ENCODE assay signal across 20 cellular contexts in the genomic region with DNA sequence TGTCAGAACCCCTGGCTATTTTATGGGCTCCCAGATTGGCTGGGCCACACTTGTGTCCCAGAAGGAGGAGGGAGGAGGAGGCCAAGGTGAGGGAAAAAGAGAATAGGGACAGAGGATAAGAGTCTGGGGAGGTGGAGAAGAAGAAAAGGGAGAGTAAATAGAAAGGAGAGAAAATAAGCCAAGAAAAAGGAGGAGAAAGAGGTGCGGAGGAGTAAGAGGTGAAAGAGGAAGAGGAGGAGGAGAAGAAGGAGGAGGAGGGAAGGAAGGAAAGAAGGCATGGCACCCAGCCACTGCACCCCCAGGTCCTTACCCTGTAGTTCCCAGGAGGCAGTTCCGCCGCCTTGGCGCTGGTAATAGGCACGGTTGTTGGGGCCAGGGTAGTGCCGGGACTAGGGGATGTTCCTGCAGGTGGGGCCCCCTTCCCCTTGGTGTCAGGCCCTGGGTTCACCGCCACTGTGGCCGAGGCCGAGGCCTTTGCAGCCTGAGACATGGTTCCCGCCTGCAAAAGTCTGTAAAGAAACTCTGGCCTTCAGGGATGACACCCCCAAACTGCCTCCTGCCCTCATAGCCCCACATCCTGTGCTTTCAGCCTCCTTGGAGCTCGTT. TPM values are rescaled to one million over a fixed set of nuclear protein-coding genes. Genes with fewer than 3 reads are reported as not detected.
"Had no signal": no experiment of that assay in that cellular context is flagged by ENCODE, and none has a peak within 500 bp of the region (broad histone marks: within the 10 kb centered on the region; RNA-seq: fewer than 3 reads in every experiment).

No MANE protein-coding gene starts in this region.

- H3K4me3 ChIP-seq: ovary, right lobe of liver, tibial nerve had no signal

- H3K27ac ChIP-seq: foreskin keratinocyte, ovary, right lobe of liver, tibial nerve had no signal

- ATAC-seq: activated CD8-positive, alpha-beta T cell treated with anti-CD3 and anti-CD28 coated beads, Interleukin-2, amount 10 ng/mL, durations not matched to agents 7 days and 5 days; foreskin keratinocyte; right lobe of liver had no signal

- H3K9me3 ChIP-seq: ovary, right lobe of liver, tibial nerve had no signal

- H3K4me1 ChIP-seq: foreskin keratinocyte, right lobe of liver had no signal

- FAIRE-seq: TTC549 had no signal

- H3K36me3 ChIP-seq: ovary, right lobe of liver, tibial nerve had no signal

- H3K27me3 ChIP-seq: ovary, right lobe of liver had no signal

- DNase-seq: activated B cell treated with CpG ODN at 0.5 μM for 24 hours; activated CD4-positive, alpha-beta T cell treated with anti-CD3 and anti-CD28 coated beads for 48 hours; activated CD8-positive, alpha-beta T cell treated with anti-CD3 and anti-CD28 coated beads, Interleukin-2, amount 10 ng/mL, durations not matched to agents 7 days and 5 days; activated naive CD8-positive, alpha-beta T cell treated with anti-CD3 and anti-CD28 coated beads, Interleukin-2, amount 10 ng/mL, durations not matched to agents 7 days and 5 days; cortex of kidney; effector CD8-positive, alpha-beta T cell; foreskin keratinocyte; glutamatergic neuron; ovary; right lobe of liver; stimulated activated naive CD4-positive, alpha-beta T cell treated with Interleukin-2 at 50 U/mL for 16 hours; substantia nigra; T-helper 2 cell had no signal

RNA-seq across cellular contexts. Expression of a gene that starts 1.9 kb away (rescaled TPM):
- total RNA-seq: activated B cell treated with CpG ODN at 0.5 μM for 24 hours; activated CD8-positive, alpha-beta T cell treated with anti-CD3 and anti-CD28 coated beads, Interleukin-2, amount 10 ng/mL, durations not matched to agents 7 days and 5 days; activated naive CD8-positive, alpha-beta T cell treated with anti-CD3 and anti-CD28 coated beads, Interleukin-2, amount 10 ng/mL, durations not matched to agents 7 days and 5 days; foreskin keratinocyte; pulmonary artery endothelial cell had no signal
- polyA plus RNA-seq: foreskin keratinocyte, neural cell had no signal

RNA-seq across cellular contexts. Expression of a gene that starts 5.8 kb away (rescaled TPM):
- total RNA-seq: activated B cell treated with CpG ODN at 0.5 μM for 24 hours; activated CD8-positive, alpha-beta T cell treated with anti-CD3 and anti-CD28 coated beads, Interleukin-2, amount 10 ng/mL, durations not matched to agents 7 days and 5 days; activated naive CD8-positive, alpha-beta T cell treated with anti-CD3 and anti-CD28 coated beads, Interleukin-2, amount 10 ng/mL, durations not matched to agents 7 days and 5 days; aorta; foreskin keratinocyte; liver; mesenteric fat pad; pulmonary artery endothelial cell; right lobe of liver; tibial nerve had no signal
- polyA plus RNA-seq: aorta, foreskin keratinocyte, liver, neural cell, ovary had no signal
